In genomic region chr7:4751398-4751947, GRCh38 we compare ENCODE assay signal across 25 cellular contexts. TPM values are rescaled to one million over a fixed set of nuclear protein-coding genes. Genes with fewer than 3 reads are reported as not detected.
A peak's percentile ranks its signal among the peaks of the same experiment; 100 is the strongest.
DNase-seq lines count a peak whose midpoint lies in the region; ATAC-seq and TF ChIP-seq lines count a peak whose summit lies in the region.
"Had no signal": no experiment of that assay in that cellular context is flagged by ENCODE, and none has a peak within 500 bp of the region (broad histone marks: within the 10 kb centered on the region; RNA-seq: fewer than 3 reads in every experiment).

No MANE protein-coding gene starts in this region.

- no peak overlapping the region for H2AFZ ChIP-seq in OCI-LY7 (ENCODE audit: low read length)

- no peaks in the 10 kb centered on the region for H3K27me3 Mint-ChIP-seq in T-helper 2 cell treated with Interferon-gamma antibody and Interleukin-4, amounts not matched to agents 5 μg/mL and 100 μg/mL, for 36 hours (ENCODE audit: low read depth)
- H3K27me3 Mint-ChIP-seq: activated CD4-positive, alpha-beta T cell treated with anti-CD3 and anti-CD28 coated beads, Interleukin-2, amount 10 ng/mL, durations not matched to agents 24 days and 14 days; central memory CD8-positive, alpha-beta T cell had no signal

- H3K27me3 ChIP-seq in sigmoid colon, result no peaks in the 10 kb centered on the region
- H3K27me3 ChIP-seq: spleen, tibial nerve had no signal

- peak; percentile 78 for DNase-seq in Ammon's horn (ENCODE audit: low spot score)
- DNase-seq in anterior cingulate cortex (lab: John Stamatoyannopoulos, UW), result peak in 36 of 58 donors; percentile 7 to 80 (median 47)
- DNase-seq in hypothalamus (lab: John Stamatoyannopoulos, UW), result peak in 36 of 51 donors; percentile 9 to 83 (median 52)
- no peak for DNase-seq in sigmoid colon
- DNase-seq in EL, result no peak
- no peak for DNase-seq in OCI-LY7 (ENCODE audit: low spot score)
- no peak for DNase-seq in T-helper 2 cell treated with Interferon-gamma antibody and Interleukin-4, amounts not matched to agents 5 μg/mL and 100 μg/mL, for 36 hours (ENCODE audit: low spot score)
- DNase-seq: activated CD4-positive, alpha-beta T cell treated with anti-CD3 and anti-CD28 coated beads, Interleukin-2, amount 10 ng/mL, durations not matched to agents 24 days and 14 days; activated naive CD4-positive, alpha-beta T cell treated with Interleukin-2 at 50 U/mL for 16 hours; activated T-cell treated with anti-CD3 and anti-CD28 coated beads, Interleukin-2, amount 50 U/mL, for 72 hours; amniotic stem cell; glutamatergic neuron; NCI-H1105 treated with DMSO at 0.1 percent for 48 hours; NCI-H2029 treated with DMSO at 0.1 percent for 48 hours; NCI-H345; NCI-H82; spleen; stimulated activated CD4-positive, alpha-beta T cell treated with anti-CD3 and anti-CD28 coated beads, Interleukin-2, amount 100 ng/mL, for 48 hours had no signal

- H3K36me3 Mint-ChIP-seq in T-helper 2 cell treated with Interferon-gamma antibody and Interleukin-4, amounts not matched to agents 5 μg/mL and 100 μg/mL, for 36 hours (ENCODE audit: low read depth), result peaks cover 17% of the 10 kb centered on the region

- H3K27ac ChIP-seq in sigmoid colon (peak overlapping the region in 3 of 4 donors; percentile 22 to 62 (median 50)), OCI-LY7 (ENCODE audit: low read depth, low read length, poor library complexity, severe bottlenecking) (no peak overlapping the region)
- H3K27ac ChIP-seq: tibial nerve, VCaP had no signal

- H3K4me1 ChIP-seq in sigmoid colon (peaks cover 0 to 38% (median 35%) of the 10 kb centered on the region in 4 donors), OCI-LY7 (ENCODE audit: insufficient read depth, low read length, poor library complexity, severe bottlenecking) (no peaks in the 10 kb centered on the region)

- H3K4me1 Mint-ChIP-seq in T-helper 2 cell treated with Interferon-gamma antibody and Interleukin-4, amounts not matched to agents 5 μg/mL and 100 μg/mL, for 36 hours (ENCODE audit: low read depth), result peaks cover 22% of the 10 kb centered on the region

- POLR2A ChIA-PET in OCI-LY7 (lab: Charles Lee), result no interaction called here

- no peak for TF ChIP-seq POLR2A in sigmoid colon (IDR thresholded peaks at IDR 0.05)

- H3K4me3 ChIP-seq in sigmoid colon (no peak overlapping the region), OCI-LY7 (ENCODE audit: low read depth, low read length, poor library complexity, severe bottlenecking) (no peak overlapping the region)
- H3K4me3 ChIP-seq: A549, spleen, tibial nerve had no signal

- H3K79me2 ChIP-seq in OCI-LY7 (ENCODE audit: insufficient read depth, low read depth, low read length), result peaks cover 4% of the 10 kb centered on the region; the same call in 1 of the 2 replicates

- CTCF ChIA-PET in OCI-LY7 (lab: Charles Lee; ENCODE audit: unreplicated experiment), result no interaction called here

- H3K9me3 ChIP-seq in sigmoid colon (no peaks in the 10 kb centered on the region), OCI-LY7 (ENCODE audit: low read length) (no peaks in the 10 kb centered on the region)
- H3K9me3 ChIP-seq: A549, spleen, tibial nerve had no signal

- H3K4me2 ChIP-seq in OCI-LY7 (ENCODE audit: low read length), result no peak overlapping the region
- H3K4me2 ChIP-seq: A549 had no signal

- H3K36me3 ChIP-seq in sigmoid colon (peaks cover 5 to 23% (median 23%) of the 10 kb centered on the region in 4 donors), OCI-LY7 (ENCODE audit: insufficient read depth, low read length) (peaks cover 57% of the 10 kb centered on the region)

- TF ChIP-seq EP300 in sigmoid colon (IDR thresholded peaks at IDR 0.05), result no peak

- H3K9me3 Mint-ChIP-seq in T-helper 2 cell treated with Interferon-gamma antibody and Interleukin-4, amounts not matched to agents 5 μg/mL and 100 μg/mL, for 36 hours, result no peaks in the 10 kb centered on the region
- H3K9me3 Mint-ChIP-seq: activated CD4-positive, alpha-beta T cell treated with anti-CD3 and anti-CD28 coated beads, Interleukin-2, amount 10 ng/mL, durations not matched to agents 24 days and 14 days; activated T-cell treated with anti-CD3 and anti-CD28 coated beads, Interleukin-2, amount 50 U/mL, for 72 hours; central memory CD8-positive, alpha-beta T cell; stimulated activated effector memory CD8-positive, alpha-beta T cell treated with anti-CD3 and anti-CD28 coated beads, Interleukin-12 subunit alpha, Interleukin-12 subunit beta, amount 100 ng/mL, for 72 hours had no signal

- no peak overlapping the region for H3K27ac Mint-ChIP-seq in T-helper 2 cell treated with Interferon-gamma antibody and Interleukin-4, amounts not matched to agents 5 μg/mL and 100 μg/mL, for 36 hours
- H3K27ac Mint-ChIP-seq: activated CD4-positive, alpha-beta T cell treated with anti-CD3 and anti-CD28 coated beads, Interleukin-2, amount 10 ng/mL, durations not matched to agents 24 days and 14 days; activated T-cell treated with anti-CD3 and anti-CD28 coated beads, Interleukin-2, amount 50 U/mL, for 72 hours; CD14-positive monocyte had no signal

- H3K9me2 ChIP-seq in OCI-LY7 (ENCODE audit: insufficient read depth, low read length), result no peaks in the 10 kb centered on the region

- 95 to 96% methylated on average over 20 of the region's 20 CpGs for WGBS in sigmoid colon, 2 donors

- BruUV-seq in OCI-LY7 (replicated peaks; lab: Mats Ljungman, UMichigan), result no TSS peak

- TF ChIP-seq CTCF in sigmoid colon (IDR thresholded peaks at IDR 0.05), result no peak
- TF ChIP-seq CTCF in OCI-LY7 (conservative IDR thresholded peaks at IDR 0.05; ENCODE audit: low read length), result no peak

- ATAC-seq in HG03520 (IDR thresholded peaks at IDR 0.05; ENCODE audit: unreplicated experiment), result no peak
- ATAC-seq: A549; activated T-cell treated with anti-CD3 and anti-CD28 coated beads, Interleukin-2, amount 50 U/mL, for 72 hours; stimulated activated effector memory CD8-positive, alpha-beta T cell treated with anti-CD3 and anti-CD28 coated beads, Interleukin-12 subunit alpha, Interleukin-12 subunit beta, amount 100 ng/mL, for 72 hours had no signal

- no peaks in the 10 kb centered on the region for H4K20me1 ChIP-seq in OCI-LY7 (ENCODE audit: insufficient read depth, low read length)

- H3K4me3 Mint-ChIP-seq in T-helper 2 cell treated with Interferon-gamma antibody and Interleukin-4, amounts not matched to agents 5 μg/mL and 100 μg/mL, for 36 hours, result no peak overlapping the region
- H3K4me3 Mint-ChIP-seq: activated CD4-positive, alpha-beta T cell treated with anti-CD3 and anti-CD28 coated beads, Interleukin-2, amount 10 ng/mL, durations not matched to agents 24 days and 14 days; activated T-cell treated with anti-CD3 and anti-CD28 coated beads, Interleukin-2, amount 50 U/mL, for 72 hours; CD14-positive monocyte; central memory CD8-positive, alpha-beta T cell; stimulated activated effector memory CD8-positive, alpha-beta T cell treated with anti-CD3 and anti-CD28 coated beads, Interleukin-12 subunit alpha, Interleukin-12 subunit beta, amount 100 ng/mL, for 72 hours had no signal

- intact Hi-C loops in sigmoid colon (cut with DNase I), result no loop called here
- intact Hi-C loops in OCI-LY7 (cut with micrococcal nuclease; ENCODE audit: unreplicated experiment), result no loop called here

RNA-seq across cellular contexts. Expression of gene AP5Z1, which starts 23.9 kb away (rescaled TPM):
- 10 to 100 TPM; 17.1 to 24.6 (median 19.8) TPM for total RNA-seq in sigmoid colon
- polyA plus RNA-seq in sigmoid colon, result 10 to 100 TPM; 16.8 to 66.0 (median 20.3) TPM
- total RNA-seq in OCI-LY7 (2014; rRNA removed; shearing (Covaris generic)), result 35.0 and 37.0 TPM in 2 replicates
- total RNA-seq in OCI-LY7 (2022), result 32.1 and 32.8 TPM in 2 replicates

Comparison
In these comparisons a context has a peak if more than half of its experiments do, and no peak if none do; other contexts are left out.
1. DNase-seq: peak in Ammon's horn (single experiment), anterior cingulate cortex (36 of 58) and hypothalamus (36 of 51); none in sigmoid colon (single experiment), EL (single experiment), OCI-LY7 (single experiment) and T-helper 2 cell treated with Interferon-gamma antibody and Interleukin-4, amounts not matched to agents 5 μg/mL and 100 μg/mL, for 36 hours (single experiment).